In the genomic region with DNA sequence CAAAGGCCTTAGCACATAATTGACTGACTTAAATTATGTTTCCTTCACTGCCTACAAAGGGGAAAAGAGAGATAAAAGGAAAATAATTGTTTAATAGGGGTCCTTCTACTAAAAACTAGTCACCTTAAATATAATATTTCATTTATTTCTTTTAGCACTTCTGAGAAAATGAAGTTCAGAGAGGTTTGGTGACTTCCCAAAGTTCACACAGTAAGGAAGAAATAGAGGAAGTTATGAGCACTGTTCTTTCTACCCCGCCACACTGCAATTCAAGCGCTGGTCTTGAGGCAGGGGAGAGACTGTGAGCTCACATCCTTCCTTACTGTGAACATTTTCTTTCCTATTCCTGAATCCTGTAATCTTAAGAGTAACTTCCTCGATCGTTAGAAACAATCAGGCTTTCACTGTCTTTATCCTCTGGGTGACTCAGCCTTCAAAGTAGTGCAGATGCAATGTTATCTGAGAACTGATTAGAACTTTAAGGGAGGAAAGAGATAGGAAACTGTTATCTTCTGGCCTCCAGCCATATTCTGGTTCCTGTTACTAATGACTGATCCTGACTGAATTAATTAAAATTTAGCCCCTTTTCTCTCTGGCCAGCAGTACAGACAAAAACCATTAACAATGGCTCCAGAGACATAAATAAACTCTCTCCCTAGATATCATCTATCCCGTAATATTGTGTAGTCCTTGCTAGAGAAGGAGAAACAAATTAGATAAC, we compare ENCODE assay signal across 17 cellular contexts. TPM values are rescaled to one million over a fixed set of nuclear protein-coding genes. Genes with fewer than 3 reads are reported as not detected.
DNase-seq lines count a peak whose midpoint lies in the region; ATAC-seq and TF ChIP-seq lines count a peak whose summit lies in the region.
"Had no signal": no experiment of that assay in that cellular context is flagged by ENCODE, and none has a peak within 500 bp of the region (broad histone marks: within the 10 kb centered on the region; RNA-seq: fewer than 3 reads in every experiment).

No MANE protein-coding gene starts in this region.

- H3K4me3 Mint-ChIP-seq in Calu3 (ENCODE audit: low read depth, unreplicated experiment): no peak overlapping the region
- no peak overlapping the region for H3K4me3 Mint-ChIP-seq in WTC11
- H3K4me3 Mint-ChIP-seq: activated naive CD8-positive, alpha-beta T cell treated with anti-CD3 and anti-CD28 coated beads, Interleukin-2, amount 10 ng/mL, durations not matched to agents 7 days and 5 days had no signal

- CTCF ChIA-PET in Calu3 (lab: Charles Lee) (interaction anchor here (0.8 kb wide), 1 partner anchor 110 kb away, joined by 3 read pairs; no protein-coding TSS in a partner anchor), WTC11 (lab: Charles Lee) (interaction anchor here (1.0 to 1.4 kb wide), 2 partner anchors 20 to 126 kb away, joined by 3 to 4 read pairs; a partner anchor contains a TSS)

- ATAC-seq in right lobe of liver (peak; percentile 64 to 93 (median 78)), GM21390 (IDR thresholded peaks at IDR 0.05; ENCODE audit: unreplicated experiment) (no peak), WTC11 (no peak)
- ATAC-seq: stimulated activated naive CD8-positive, alpha-beta T cell treated with anti-CD3 and anti-CD28 coated beads, Interleukin-15, Interleukin-2, amounts not matched to agents 100 U/mL and 50 U/mL, for 24 hours had no signal

- TF ChIP-seq POLR2A in right lobe of liver (IDR thresholded peaks at IDR 0.05): no peak

- no peak overlapping the region for H3K27ac ChIP-seq in right lobe of liver
- H3K27ac ChIP-seq: psoas muscle had no signal

- no peaks in the 10 kb centered on the region for H3K36me3 Mint-ChIP-seq in Calu3 (ENCODE audit: insufficient read depth, unreplicated experiment)
- no peaks in the 10 kb centered on the region for H3K36me3 Mint-ChIP-seq in WTC11
- H3K36me3 Mint-ChIP-seq: activated naive CD8-positive, alpha-beta T cell treated with anti-CD3 and anti-CD28 coated beads, Interleukin-2, amount 10 ng/mL, durations not matched to agents 7 days and 5 days had no signal

- no TSS peak for BruUV-seq in Calu3 (replicated peaks; lab: Mats Ljungman, UMichigan)

- POLR2A ChIA-PET in WTC11 (lab: Charles Lee): no interaction called here

- TF ChIP-seq CTCF in Calu3 (IDR thresholded peaks at IDR 0.05; ENCODE audit: unreplicated experiment): no peak
- TF ChIP-seq CTCF in epithelial cell of esophagus (IDR thresholded peaks at IDR 0.05; ENCODE audit: insufficient read depth, low read depth, low read length, missing control alignments): no peak
- TF ChIP-seq CTCF in right lobe of liver (IDR thresholded peaks at IDR 0.05): no peak
- no peak for TF ChIP-seq CTCF in WTC11 (IDR thresholded peaks at IDR 0.05)

- peak; percentile 12 for DNase-seq in Calu3
- DNase-seq in OCI-M1 (lab: John Stamatoyannopoulos, UW): peak; percentile 59
- peak; percentile 15 for DNase-seq in epithelial cell of esophagus (ENCODE audit: low read depth)
- DNase-seq in right lobe of liver: no peak
- no peak for DNase-seq in cerebellar cortex (ENCODE audit: low spot score)
- DNase-seq in activated effector memory CD4-positive, alpha-beta T cell treated with Interleukin-2 at 50 U/mL for 16 hours: no peak
- no peak for DNase-seq in WTC11 (ENCODE audit: low spot score)
- DNase-seq: activated naive CD8-positive, alpha-beta T cell treated with anti-CD3 and anti-CD28 coated beads, Interleukin-2, amount 10 ng/mL, durations not matched to agents 7 days and 5 days; AML-193; effector CD8-positive, alpha-beta T cell; hippocampal formation; NCI-H526; psoas muscle; stimulated activated naive CD8-positive, alpha-beta T cell treated with anti-CD3 and anti-CD28 coated beads, Interleukin-15, Interleukin-2, amounts not matched to agents 100 U/mL and 50 U/mL, for 24 hours had no signal

- H3K9me3 Mint-ChIP-seq in Calu3 (ENCODE audit: low read depth, unreplicated experiment) (no peaks in the 10 kb centered on the region), WTC11 (no peaks in the 10 kb centered on the region)
- H3K9me3 Mint-ChIP-seq: activated naive CD8-positive, alpha-beta T cell treated with anti-CD3 and anti-CD28 coated beads, Interleukin-2, amount 10 ng/mL, durations not matched to agents 7 days and 5 days had no signal

- H3K27me3 Mint-ChIP-seq in Calu3 (ENCODE audit: unreplicated experiment) (no peaks in the 10 kb centered on the region), WTC11 (ENCODE audit: low read depth) (no peaks in the 10 kb centered on the region)

- intact Hi-C loops in Calu3 (cut with micrococcal nuclease; ENCODE audit: unreplicated experiment) (loop anchor here (5.0 kb wide), 1 partner anchor 66 kb away; no protein-coding TSS in a partner anchor), right lobe of liver (cut with DNase I) (no loop called here)

- H3K27me3 ChIP-seq in right lobe of liver: no peaks in the 10 kb centered on the region

- WGBS in right lobe of liver (ENCODE audit: insufficient coverage, low coverage, low lambda C conversion rate, missing lambda C conversion rate): 23% methylated on average over 5 of the region's 5 CpGs

- no peak overlapping the region for H3K4me3 ChIP-seq in epithelial cell of esophagus (ENCODE audit: low read length)
- H3K4me3 ChIP-seq in right lobe of liver: no peak overlapping the region
- H3K4me3 ChIP-seq: HAP-1, psoas muscle had no signal

- no peak overlapping the region for H3K27ac Mint-ChIP-seq in Calu3 (ENCODE audit: unreplicated experiment)
- no peak overlapping the region for H3K27ac Mint-ChIP-seq in WTC11
- H3K27ac Mint-ChIP-seq: activated naive CD8-positive, alpha-beta T cell treated with anti-CD3 and anti-CD28 coated beads, Interleukin-2, amount 10 ng/mL, durations not matched to agents 7 days and 5 days had no signal

- H3K4me1 ChIP-seq in right lobe of liver: no peaks in the 10 kb centered on the region
- H3K4me1 ChIP-seq: HAP-1 had no signal

- no peaks in the 10 kb centered on the region for H3K9me3 ChIP-seq in right lobe of liver
- H3K9me3 ChIP-seq: HAP-1, psoas muscle had no signal

- peaks cover 9% of the 10 kb centered on the region for H3K4me1 Mint-ChIP-seq in Calu3 (ENCODE audit: low read depth, unreplicated experiment)
- H3K4me1 Mint-ChIP-seq in WTC11: peaks cover 16% of the 10 kb centered on the region
- H3K4me1 Mint-ChIP-seq: activated naive CD8-positive, alpha-beta T cell treated with anti-CD3 and anti-CD28 coated beads, Interleukin-2, amount 10 ng/mL, durations not matched to agents 7 days and 5 days had no signal

- no peaks in the 10 kb centered on the region for H3K36me3 ChIP-seq in right lobe of liver
- H3K36me3 ChIP-seq: HAP-1 had no signal

TF ChIP-seq in WTC11, 78 proteins besides CTCF, POLR2A, EP300 and RAD21 (continues in another document):
- no peak for TF ChIP-seq PRRX2 (CRISPR knock-in tag; IDR thresholded peaks at IDR 0.05)
- TF ChIP-seq, protein P1, sequence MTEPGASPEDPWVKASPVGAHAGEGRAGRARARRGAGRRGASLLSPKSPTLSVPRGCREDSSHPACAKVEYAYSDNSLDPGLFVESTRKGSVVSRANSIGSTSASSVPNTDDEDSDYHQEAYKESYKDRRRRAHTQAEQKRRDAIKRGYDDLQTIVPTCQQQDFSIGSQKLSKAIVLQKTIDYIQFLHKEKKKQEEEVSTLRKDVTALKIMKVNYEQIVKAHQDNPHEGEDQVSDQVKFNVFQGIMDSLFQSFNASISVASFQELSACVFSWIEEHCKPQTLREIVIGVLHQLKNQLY (CRISPR knock-in tag; IDR thresholded peaks at IDR 0.05): no peak
- TF ChIP-seq, protein P2, sequence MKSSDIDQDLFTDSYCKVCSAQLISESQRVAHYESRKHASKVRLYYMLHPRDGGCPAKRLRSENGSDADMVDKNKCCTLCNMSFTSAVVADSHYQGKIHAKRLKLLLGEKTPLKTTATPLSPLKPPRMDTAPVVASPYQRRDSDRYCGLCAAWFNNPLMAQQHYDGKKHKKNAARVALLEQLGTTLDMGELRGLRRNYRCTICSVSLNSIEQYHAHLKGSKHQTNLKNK (CRISPR knock-in tag; IDR thresholded peaks at IDR 0.05): no peak
- TF ChIP-seq, protein P3, sequence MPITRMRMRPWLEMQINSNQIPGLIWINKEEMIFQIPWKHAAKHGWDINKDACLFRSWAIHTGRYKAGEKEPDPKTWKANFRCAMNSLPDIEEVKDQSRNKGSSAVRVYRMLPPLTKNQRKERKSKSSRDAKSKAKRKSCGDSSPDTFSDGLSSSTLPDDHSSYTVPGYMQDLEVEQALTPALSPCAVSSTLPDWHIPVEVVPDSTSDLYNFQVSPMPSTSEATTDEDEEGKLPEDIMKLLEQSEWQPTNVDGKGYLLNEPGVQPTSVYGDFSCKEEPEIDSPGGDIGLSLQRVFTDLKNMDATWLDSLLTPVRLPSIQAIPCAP (CRISPR knock-in tag; IDR thresholded peaks at IDR 0.05): no peak
- TF ChIP-seq, protein P4, sequence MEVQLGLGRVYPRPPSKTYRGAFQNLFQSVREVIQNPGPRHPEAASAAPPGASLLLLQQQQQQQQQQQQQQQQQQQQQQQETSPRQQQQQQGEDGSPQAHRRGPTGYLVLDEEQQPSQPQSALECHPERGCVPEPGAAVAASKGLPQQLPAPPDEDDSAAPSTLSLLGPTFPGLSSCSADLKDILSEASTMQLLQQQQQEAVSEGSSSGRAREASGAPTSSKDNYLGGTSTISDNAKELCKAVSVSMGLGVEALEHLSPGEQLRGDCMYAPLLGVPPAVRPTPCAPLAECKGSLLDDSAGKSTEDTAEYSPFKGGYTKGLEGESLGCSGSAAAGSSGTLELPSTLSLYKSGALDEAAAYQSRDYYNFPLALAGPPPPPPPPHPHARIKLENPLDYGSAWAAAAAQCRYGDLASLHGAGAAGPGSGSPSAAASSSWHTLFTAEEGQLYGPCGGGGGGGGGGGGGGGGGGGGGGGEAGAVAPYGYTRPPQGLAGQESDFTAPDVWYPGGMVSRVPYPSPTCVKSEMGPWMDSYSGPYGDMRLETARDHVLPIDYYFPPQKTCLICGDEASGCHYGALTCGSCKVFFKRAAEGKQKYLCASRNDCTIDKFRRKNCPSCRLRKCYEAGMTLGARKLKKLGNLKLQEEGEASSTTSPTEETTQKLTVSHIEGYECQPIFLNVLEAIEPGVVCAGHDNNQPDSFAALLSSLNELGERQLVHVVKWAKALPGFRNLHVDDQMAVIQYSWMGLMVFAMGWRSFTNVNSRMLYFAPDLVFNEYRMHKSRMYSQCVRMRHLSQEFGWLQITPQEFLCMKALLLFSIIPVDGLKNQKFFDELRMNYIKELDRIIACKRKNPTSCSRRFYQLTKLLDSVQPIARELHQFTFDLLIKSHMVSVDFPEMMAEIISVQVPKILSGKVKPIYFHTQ (CRISPR knock-in tag; IDR thresholded peaks at IDR 0.05): no peak
- TF ChIP-seq NR3C1 (CRISPR knock-in tag; conservative IDR thresholded peaks at IDR 0.05; ENCODE audit: low read depth): no peak
- TF ChIP-seq ZNF416 (CRISPR knock-in tag; IDR thresholded peaks at IDR 0.05): no peak
- TF ChIP-seq, protein P5, sequence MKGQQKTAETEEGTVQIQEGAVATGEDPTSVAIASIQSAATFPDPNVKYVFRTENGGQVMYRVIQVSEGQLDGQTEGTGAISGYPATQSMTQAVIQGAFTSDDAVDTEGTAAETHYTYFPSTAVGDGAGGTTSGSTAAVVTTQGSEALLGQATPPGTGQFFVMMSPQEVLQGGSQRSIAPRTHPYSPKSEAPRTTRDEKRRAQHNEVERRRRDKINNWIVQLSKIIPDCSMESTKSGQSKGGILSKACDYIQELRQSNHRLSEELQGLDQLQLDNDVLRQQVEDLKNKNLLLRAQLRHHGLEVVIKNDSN (CRISPR knock-in tag; IDR thresholded peaks at IDR 0.05): no peak

RNA-seq across cellular contexts. Expression of a gene that starts 6.8 kb away (rescaled TPM):
- total RNA-seq in Calu3 (2022): 1.9 and 6.7 TPM in 2 replicates
- total RNA-seq in right lobe of liver: 10 to 100 TPM in 2 of 6 experiments, 1 to 10 TPM in 4; 2.6 to 13.3 (median 8.2) TPM
- total RNA-seq in WTC11 (2021): 19.4 to 23.6 TPM (median 21.6 TPM) in 3 replicates
- total RNA-seq: HT-29 had no signal

Comparison
In these comparisons a context has a peak if more than half of its experiments do, and no peak if none do; other contexts are left out.
1. DNase-seq: peak in Calu3 (single experiment), OCI-M1 (single experiment) and epithelial cell of esophagus (single experiment); none in right lobe of liver (0 of 3), cerebellar cortex (single experiment), activated effector memory CD4-positive, alpha-beta T cell treated with Interleukin-2 at 50 U/mL for 16 hours (single experiment) and WTC11 (single experiment).
2. ATAC-seq: peak in right lobe of liver (4 of 4); none in GM21390 (single experiment) and WTC11 (single experiment).